8 cellular contexts compared by ENCODE assay signal in genomic region chr16:20675488-20676267, GRCh38. TPM values are rescaled to one million over a fixed set of nuclear protein-coding genes. Genes with fewer than 3 reads are reported as not detected.
DNase-seq lines count a peak whose midpoint lies in the region; ATAC-seq and TF ChIP-seq lines count a peak whose summit lies in the region.

No MANE protein-coding gene starts in this region.

- no peaks in the 10 kb centered on the region for H4K20me1 ChIP-seq in hepatocyte (ENCODE audit: insufficient read depth, poor library complexity, severe bottlenecking)

- H3K27ac Mint-ChIP-seq in activated T-cell treated with anti-CD3 and anti-CD28 coated beads, Interleukin-2, amount 50 U/mL, for 72 hours, result peak overlapping the region; percentile 21

- H3K4me1 Mint-ChIP-seq in activated T-cell treated with anti-CD3 and anti-CD28 coated beads, Interleukin-2, amount 50 U/mL, for 72 hours (ENCODE audit: low read depth), result peaks cover 36% of the 10 kb centered on the region

- no peaks in the 10 kb centered on the region for H3K36me3 Mint-ChIP-seq in activated T-cell treated with anti-CD3 and anti-CD28 coated beads, Interleukin-2, amount 50 U/mL, for 72 hours (ENCODE audit: insufficient read depth in 2 of 2)

- 2% methylated on average over 6 of the region's 6 CpGs for WGBS in hepatocyte (ENCODE audit: low lambda C conversion rate, missing lambda C conversion rate)

- ATAC-seq in GM19463 (IDR thresholded peaks at IDR 0.05; ENCODE audit: unreplicated experiment) (peak; percentile 75), sciatic nerve (peak; percentile 84), GM21576 (IDR thresholded peaks at IDR 0.05; ENCODE audit: unreplicated experiment) (no peak)
- ATAC-seq in activated T-cell treated with anti-CD3 and anti-CD28 coated beads, Interleukin-2, amount 50 U/mL, for 72 hours (replicated peaks in 1 of 2), result peak; percentile 65 to 73

- H3K4me3 ChIP-seq in hepatocyte (no peak overlapping the region), foreskin fibroblast (ENCODE audit: low read depth in 1 of 2, low read length in 2 of 2) (no peak overlapping the region)

- H3K9me3 ChIP-seq in hepatocyte (ENCODE audit: low read depth), result no peaks in the 10 kb centered on the region

- H2AFZ ChIP-seq in hepatocyte, result peak overlapping the region; percentile 42

- peak overlapping the region; percentile 66 to 86 for H3K4me3 Mint-ChIP-seq in activated T-cell treated with anti-CD3 and anti-CD28 coated beads, Interleukin-2, amount 50 U/mL, for 72 hours

- H3K4me1 ChIP-seq in hepatocyte (ENCODE audit: insufficient read depth), result peaks cover 33% of the 10 kb centered on the region

- H3K36me3 ChIP-seq in hepatocyte (replicated peaks; ENCODE audit: insufficient read depth, low read depth), result no peaks in the 10 kb centered on the region

- H3K27me3 Mint-ChIP-seq in activated T-cell treated with anti-CD3 and anti-CD28 coated beads, Interleukin-2, amount 50 U/mL, for 72 hours (ENCODE audit: low read depth), result no peaks in the 10 kb centered on the region

- no peaks in the 10 kb centered on the region for H3K9me3 Mint-ChIP-seq in activated T-cell treated with anti-CD3 and anti-CD28 coated beads, Interleukin-2, amount 50 U/mL, for 72 hours

- H3K27ac ChIP-seq in hepatocyte, result peak overlapping the region; percentile 62

- intact Hi-C loops in sciatic nerve (cut with DNase I), result no loop called here

- DNase-seq in LoVo (ENCODE audit: low spot score) (peak; percentile 33), hepatocyte (ENCODE audit: low spot score) (peak; percentile 69), sciatic nerve (ENCODE audit: low spot score) (no peak), foreskin fibroblast (no peak), AG20443 (ENCODE audit: low spot score) (no peak)
- peak; percentile 25 to 27 for DNase-seq in activated T-cell treated with anti-CD3 and anti-CD28 coated beads, Interleukin-2, amount 50 U/mL, for 72 hours

- H3K4me2 ChIP-seq in hepatocyte, result peak overlapping the region; percentile 71

- no peaks in the 10 kb centered on the region for H3K79me2 ChIP-seq in hepatocyte

- H3K9me2 ChIP-seq in hepatocyte (replicated peaks; ENCODE audit: insufficient read depth), result no peaks in the 10 kb centered on the region

- H3K27me3 ChIP-seq in hepatocyte, result no peaks in the 10 kb centered on the region

- TF ChIP-seq CTCF in hepatocyte (IDR thresholded peaks at IDR 0.05; ENCODE audit: poor library complexity), result no peak
- TF ChIP-seq CTCF in foreskin fibroblast (IDR thresholded peaks at IDR 0.05; ENCODE audit: low read depth, low read length), result no peak

RNA-seq across cellular contexts. Expression of gene ACSM1, which starts 21.8 kb away (rescaled TPM):
- total RNA-seq in activated T-cell treated with anti-CD3 and anti-CD28 coated beads, Interleukin-2, amount 50 U/mL, for 72 hours, result under 1 TPM; 0.36 to 0.49 TPM
- total RNA-seq in hepatocyte (0.47 and 0.48 TPM in 2 replicates), sciatic nerve (not detected)
- 0.51 and 0.75 TPM in 2 replicates for polyA plus RNA-seq in hepatocyte

Comparison
In these comparisons a context has a peak if more than half of its experiments do, and no peak if none do; other contexts are left out.
1. DNase-seq: peak in LoVo (single experiment), activated T-cell treated with anti-CD3 and anti-CD28 coated beads, Interleukin-2, amount 50 U/mL, for 72 hours (2 of 2) and hepatocyte (single experiment); none in sciatic nerve (single experiment), foreskin fibroblast (0 of 2) and AG20443 (single experiment).